ENCODE assay signal across 12 cellular contexts in the genomic region with DNA sequence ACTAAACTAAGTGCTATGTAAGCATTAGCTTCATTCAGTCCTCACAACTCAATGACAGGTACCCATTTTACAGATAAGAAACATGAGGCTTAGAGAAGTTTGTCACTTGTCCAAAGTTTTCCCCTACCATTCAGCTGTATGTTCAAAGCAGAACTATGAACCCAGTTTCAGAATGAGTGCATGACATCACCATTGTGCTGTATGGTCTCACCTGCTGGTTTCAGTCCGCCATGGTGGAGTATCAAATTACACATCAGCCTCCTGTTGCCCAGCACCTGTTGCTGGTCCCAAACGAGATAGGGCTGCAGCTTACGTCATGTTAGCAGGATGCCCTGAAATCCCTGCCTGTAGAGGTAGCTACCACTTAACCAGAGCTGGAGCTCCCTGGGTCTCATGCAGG.
DNase-seq lines count a peak whose midpoint lies in the region; ATAC-seq and TF ChIP-seq lines count a peak whose summit lies in the region.
"Had no signal": no experiment of that assay in that cellular context is flagged by ENCODE, and none has a peak within 500 bp of the region (broad histone marks: within the 10 kb centered on the region; RNA-seq: fewer than 3 reads in every experiment).

No MANE protein-coding gene starts in this region.

- H3K9me3 ChIP-seq in right cardiac atrium (ENCODE audit: control insufficient read depth, low read length) (no peaks in the 10 kb centered on the region), uterus (no peaks in the 10 kb centered on the region)
- H3K9me3 ChIP-seq: HAP-1 had no signal

- no peaks in the 10 kb centered on the region for H3K36me3 ChIP-seq in uterus
- H3K36me3 ChIP-seq: HAP-1 had no signal

- WGBS in right cardiac atrium, result 65% methylated on average over 3 of the region's 3 CpGs

- peaks cover 53% of the 10 kb centered on the region for H3K4me1 Mint-ChIP-seq in osteocyte (ENCODE audit: unreplicated experiment)
- H3K4me1 Mint-ChIP-seq: B cell, brain had no signal

- peaks cover 3% of the 10 kb centered on the region for H3K9me3 Mint-ChIP-seq in osteocyte (ENCODE audit: unreplicated experiment)
- H3K9me3 Mint-ChIP-seq: activated CD4-positive, alpha-beta memory T cell treated with anti-CD3 and anti-CD28 coated beads for 36 hours; brain had no signal

- no peak overlapping the region for H3K27ac Mint-ChIP-seq in osteocyte (ENCODE audit: unreplicated experiment)
- H3K27ac Mint-ChIP-seq: activated CD4-positive, alpha-beta memory T cell treated with anti-CD3 and anti-CD28 coated beads for 36 hours; B cell; brain had no signal

- H3K27ac ChIP-seq in right cardiac atrium (ENCODE audit: low read length) (no peak overlapping the region), uterus (no peak overlapping the region)

- no peak overlapping the region for H3K4me3 Mint-ChIP-seq in osteocyte (ENCODE audit: unreplicated experiment)
- H3K4me3 Mint-ChIP-seq: activated CD4-positive, alpha-beta memory T cell treated with anti-CD3 and anti-CD28 coated beads for 36 hours; B cell; brain had no signal

- no peaks in the 10 kb centered on the region for H3K27me3 ChIP-seq in right cardiac atrium (ENCODE audit: control insufficient read depth, insufficient read depth)
- H3K27me3 ChIP-seq in uterus, result no peaks in the 10 kb centered on the region

- ATAC-seq in GM19467 (IDR thresholded peaks at IDR 0.05; ENCODE audit: unreplicated experiment), result peak; percentile 73
- ATAC-seq in HG03095 (IDR thresholded peaks at IDR 0.05; ENCODE audit: unreplicated experiment), result peak; percentile 97
- no peak for ATAC-seq in right cardiac atrium

- no peaks in the 10 kb centered on the region for H3K4me1 ChIP-seq in right cardiac atrium (ENCODE audit: control insufficient read depth, insufficient read depth, low read length)
- H3K4me1 ChIP-seq in uterus, result no peaks in the 10 kb centered on the region
- H3K4me1 ChIP-seq: HAP-1 had no signal

- DNase-seq in GM10266 (ENCODE audit: extremely low spot score) (peak; percentile 6), NCI-H69 (lab: John Stamatoyannopoulos, UW) (peak; percentile 92), osteocyte (ENCODE audit: extremely low spot score, unreplicated experiment) (no peak), T-helper 1 cell (no peak), right cardiac atrium (no peak), uterus (no peak)
- DNase-seq: activated CD4-positive, alpha-beta memory T cell treated with anti-CD3 and anti-CD28 coated beads for 36 hours had no signal

- intact Hi-C loops in right cardiac atrium (cut with DNase I), result loop anchor here in 1 of 4 donors (5.0 kb wide), 1 partner anchor 145 kb away; no protein-coding TSS in a partner anchor
- intact Hi-C loops in uterus (cut with DNase I; ENCODE audit: low total_unique reads), result no loop called here

- no peak overlapping the region for H3K4me3 ChIP-seq in right cardiac atrium (ENCODE audit: low read length)
- H3K4me3 ChIP-seq in uterus, result no peak overlapping the region
- H3K4me3 ChIP-seq: HAP-1 had no signal

- TF ChIP-seq POLR2A in uterus (IDR thresholded peaks at IDR 0.05), result no peak

- no peak for TF ChIP-seq CTCF in GM10266 (IDR thresholded peaks at IDR 0.05; ENCODE audit: control insufficient read depth, insufficient read depth, low read depth, missing control alignments)
- no peak for TF ChIP-seq CTCF in osteocyte (IDR thresholded peaks at IDR 0.05)
- TF ChIP-seq CTCF in uterus (IDR thresholded peaks at IDR 0.05), result no peak

- H3K27me3 Mint-ChIP-seq in osteocyte (ENCODE audit: unreplicated experiment), result no peaks in the 10 kb centered on the region
- H3K27me3 Mint-ChIP-seq: brain had no signal

- H3K36me3 Mint-ChIP-seq in osteocyte (ENCODE audit: unreplicated experiment), result peaks cover 26% of the 10 kb centered on the region
- H3K36me3 Mint-ChIP-seq: activated CD4-positive, alpha-beta memory T cell treated with anti-CD3 and anti-CD28 coated beads for 36 hours; brain had no signal

Comparison
In these comparisons a context has a peak if more than half of its experiments do, and no peak if none do; other contexts are left out.
1. DNase-seq: peak in GM10266 (single experiment) and NCI-H69 (single experiment); none in osteocyte (single experiment), T-helper 1 cell (0 of 5), right cardiac atrium (0 of 3) and uterus (0 of 2).
2. ATAC-seq: peak in GM19467 (single experiment) and HG03095 (single experiment); none in right cardiac atrium (0 of 2).